In genomic region chr13:113734099-113734825, GRCh38 we compare ENCODE assay signal across 24 cellular contexts.
"Had no signal": no experiment of that assay in that cellular context is flagged by ENCODE, and none has a peak within 500 bp of the region (broad histone marks: within the 10 kb centered on the region; RNA-seq: fewer than 3 reads in every experiment).

No MANE protein-coding gene starts in this region.

- H3K27ac Mint-ChIP-seq: activated CD4-positive, alpha-beta memory T cell treated with anti-CD3 and anti-CD28 coated beads, Interleukin-2, amount 10 ng/mL, durations not matched to agents 7 days and 5 days; activated naive CD4-positive, alpha-beta T cell treated with anti-CD3 and anti-CD28 coated beads, Interleukin-2, amount 10 ng/mL, durations not matched to agents 7 days and 5 days; activated naive CD8-positive, alpha-beta T cell treated with anti-CD3 and anti-CD28 coated beads for 36 hours; activated T-cell treated with anti-CD3 and anti-CD28 coated beads, Interleukin-2, amount 50 U/mL, for 72 hours; activated T-helper 2 cell treated with anti-CD3 and anti-CD28 coated beads, Interferon-gamma antibody, Interleukin-2, Interleukin-4, amounts not matched to agents 10 μg/mL and 5 μg/mL and 100 μg/mL, durations not matched to agents 14 hours and 24 hours and 36 hours; T-cell had no signal

- H3K36me3 Mint-ChIP-seq: activated naive CD4-positive, alpha-beta T cell treated with anti-CD3 and anti-CD28 coated beads, Interleukin-2, amount 10 ng/mL, durations not matched to agents 7 days and 5 days; activated naive CD8-positive, alpha-beta T cell treated with anti-CD3 and anti-CD28 coated beads for 36 hours; T-cell had no signal

- H3K4me3 Mint-ChIP-seq: activated CD4-positive, alpha-beta memory T cell treated with anti-CD3 and anti-CD28 coated beads, Interleukin-2, amount 10 ng/mL, durations not matched to agents 7 days and 5 days; activated naive CD4-positive, alpha-beta T cell treated with anti-CD3 and anti-CD28 coated beads, Interleukin-2, amount 10 ng/mL, durations not matched to agents 7 days and 5 days; activated naive CD8-positive, alpha-beta T cell treated with anti-CD3 and anti-CD28 coated beads for 36 hours; activated T-cell treated with anti-CD3 and anti-CD28 coated beads, Interleukin-2, amount 50 U/mL, for 72 hours; T-cell had no signal

- ATAC-seq: activated T-cell treated with anti-CD3 and anti-CD28 coated beads, Interleukin-2, amount 50 U/mL, for 72 hours; PC-3; T-cell had no signal

- DNase-seq: activated CD4-positive, alpha-beta memory T cell treated with anti-CD3 and anti-CD28 coated beads, Interleukin-2, amount 10 ng/mL, durations not matched to agents 7 days and 5 days; activated CD4-positive, alpha-beta T cell treated with anti-CD3 and anti-CD28 coated beads, Interleukin-2, amount 50 U/mL, for 1 hour; activated CD4-positive, CD25-positive, alpha-beta regulatory T cell; activated gamma-delta T cell treated with Interleukin-2 at 50 U/mL for 16 hours; activated naive CD4-positive, alpha-beta T cell treated with anti-CD3 and anti-CD28 coated beads, Interleukin-2, amount 10 ng/mL, durations not matched to agents 7 days and 5 days; activated naive CD8-positive, alpha-beta T cell treated with anti-CD3 and anti-CD28 coated beads for 36 hours; activated T-cell treated with anti-CD3 and anti-CD28 coated beads for 4 hours; activated T-cell treated with anti-CD3 and anti-CD28 coated beads, Interleukin-2, amount 50 U/mL, for 72 hours; Karpas-422; MM.1S; NCI-H1105; NCI-H1436; NCI-H1694 treated with DMSO at 0.1 percent for 48 hours; NCI-H2029 treated with DMSO at 0.1 percent for 48 hours; NCI-H345; NCI-H510A; NCI-H69; NK-92 treated with Interleukin-12 subunit alpha and Interleukin-12 subunit beta, amount 100 ng/mL, for 24 hours; PC-3; T-cell; T-helper 2 cell had no signal

- H3K4me1 Mint-ChIP-seq: activated CD4-positive, alpha-beta memory T cell treated with anti-CD3 and anti-CD28 coated beads, Interleukin-2, amount 10 ng/mL, durations not matched to agents 7 days and 5 days; activated naive CD4-positive, alpha-beta T cell treated with anti-CD3 and anti-CD28 coated beads, Interleukin-2, amount 10 ng/mL, durations not matched to agents 7 days and 5 days; activated naive CD8-positive, alpha-beta T cell treated with anti-CD3 and anti-CD28 coated beads for 36 hours; T-cell had no signal

- H3K9me3 Mint-ChIP-seq: activated naive CD8-positive, alpha-beta T cell treated with anti-CD3 and anti-CD28 coated beads for 36 hours; activated T-helper 2 cell treated with anti-CD3 and anti-CD28 coated beads, Interferon-gamma antibody, Interleukin-2, Interleukin-4, amounts not matched to agents 10 μg/mL and 5 μg/mL and 100 μg/mL, durations not matched to agents 14 hours and 24 hours and 36 hours; T-cell had no signal

- H3K27ac ChIP-seq: SK-N-MC, VCaP had no signal

- H3K4me3 ChIP-seq: SK-N-MC had no signal
